Comparison of ENCODE assay signal across 10 cellular contexts in the genomic region with DNA sequence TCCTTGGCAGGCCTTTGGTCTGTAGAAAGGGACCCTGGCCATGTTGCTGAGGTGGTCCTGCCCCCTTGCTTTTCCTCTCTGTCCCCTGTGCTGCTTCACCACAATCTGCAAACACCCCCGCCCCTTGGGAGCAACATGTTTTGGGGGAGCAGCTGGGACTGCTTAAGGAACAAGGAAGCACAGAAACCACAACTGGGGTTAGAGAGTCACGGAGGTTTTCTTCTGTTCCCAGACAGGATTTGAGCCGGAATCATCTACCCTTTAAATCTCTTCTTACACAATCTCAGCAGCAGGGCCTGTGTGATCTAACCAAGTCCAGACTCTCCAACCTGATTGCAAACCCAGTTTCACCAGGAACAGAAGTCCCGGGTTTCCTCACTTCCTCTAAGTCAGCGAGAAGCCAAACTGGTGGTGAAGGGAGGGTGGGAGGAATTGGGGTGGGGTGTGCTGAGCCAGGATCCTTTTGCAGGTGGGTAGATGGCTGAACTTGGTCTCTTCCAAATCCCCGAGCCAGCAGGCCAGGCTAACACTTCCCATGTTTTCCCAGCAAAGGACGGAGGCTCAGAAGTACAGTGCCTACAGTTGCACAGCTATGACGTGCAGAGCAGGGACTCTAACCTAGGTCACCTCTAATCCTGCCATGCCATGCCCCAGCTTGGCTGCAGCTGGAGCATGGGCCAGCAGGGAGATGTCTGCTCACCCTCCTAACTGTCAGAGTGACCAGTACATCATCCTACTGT. TPM values are rescaled to one million over a fixed set of nuclear protein-coding genes. Genes with fewer than 3 reads are reported as not detected.
DNase-seq lines count a peak whose midpoint lies in the region; ATAC-seq and TF ChIP-seq lines count a peak whose summit lies in the region.
"Had no signal": no experiment of that assay in that cellular context is flagged by ENCODE, and none has a peak within 500 bp of the region (broad histone marks: within the 10 kb centered on the region; RNA-seq: fewer than 3 reads in every experiment).

No MANE protein-coding gene starts in this region.

- POLR2A ChIA-PET in WTC11 (lab: Charles Lee), result no interaction called here
- POLR2A ChIA-PET in CD8-positive, alpha-beta T cell (lab: Charles Lee), result no interaction called here

- H3K4me1 Mint-ChIP-seq in WTC11, result peaks cover 4% of the 10 kb centered on the region; the same call in 1 of the 2 replicates
- H3K4me1 Mint-ChIP-seq in CD8-positive, alpha-beta T cell (ENCODE audit: low read depth), result no peaks in the 10 kb centered on the region

- H3K27me3 ChIP-seq in sigmoid colon, result no peaks in the 10 kb centered on the region
- H3K27me3 ChIP-seq in CD8-positive, alpha-beta T cell (ENCODE audit: insufficient read depth, low read length), result no peaks in the 10 kb centered on the region

- no peak overlapping the region for H3K27ac Mint-ChIP-seq in WTC11
- H3K27ac Mint-ChIP-seq in CD8-positive, alpha-beta T cell, result no peak overlapping the region
- H3K27ac Mint-ChIP-seq: activated naive CD4-positive, alpha-beta T cell treated with anti-CD3 and anti-CD28 coated beads for 36 hours had no signal

- no peaks in the 10 kb centered on the region for H3K27me3 Mint-ChIP-seq in WTC11 (ENCODE audit: low read depth)
- H3K27me3 Mint-ChIP-seq in CD8-positive, alpha-beta T cell (ENCODE audit: low read depth), result peaks cover 6% of the 10 kb centered on the region

- H3K4me3 ChIP-seq in astrocyte of the spinal cord (ENCODE audit: low read depth, low read length) (no peak overlapping the region), sigmoid colon (no peak overlapping the region)
- no peak overlapping the region for H3K4me3 ChIP-seq in CD8-positive, alpha-beta T cell (ENCODE audit: low read depth, low read length)

- 53 to 74% methylated on average over 8 of the region's 8 CpGs for WGBS in sigmoid colon, 2 donors

- CTCF ChIA-PET in WTC11 (lab: Charles Lee), result no interaction called here
- CTCF ChIA-PET in CD8-positive, alpha-beta T cell (lab: Charles Lee), result no interaction called here

- no peaks in the 10 kb centered on the region for H3K36me3 ChIP-seq in sigmoid colon
- H3K36me3 ChIP-seq in CD8-positive, alpha-beta T cell (ENCODE audit: insufficient read depth, low read length), result no peaks in the 10 kb centered on the region

- ATAC-seq in left ventricle myocardium superior, result peak; percentile 74
- ATAC-seq in WTC11, result no peak
- no peak for ATAC-seq in CD8-positive, alpha-beta T cell

- no peak overlapping the region for H3K4me3 Mint-ChIP-seq in WTC11
- H3K4me3 Mint-ChIP-seq in CD8-positive, alpha-beta T cell, result no peak overlapping the region
- H3K4me3 Mint-ChIP-seq: activated naive CD4-positive, alpha-beta T cell treated with anti-CD3 and anti-CD28 coated beads for 36 hours had no signal

- H3K36me3 Mint-ChIP-seq in WTC11, result peaks cover 2% of the 10 kb centered on the region; the same call in 1 of the 2 replicates
- H3K36me3 Mint-ChIP-seq in CD8-positive, alpha-beta T cell, result no peaks in the 10 kb centered on the region

- peak in 1 of 4 donors; percentile 26 for TF ChIP-seq EP300 in sigmoid colon (IDR thresholded peaks at IDR 0.05)

- peak overlapping the region; percentile 76 to 96 (median 90) for H3K27ac ChIP-seq in sigmoid colon
- H3K27ac ChIP-seq in CD8-positive, alpha-beta T cell (ENCODE audit: low read depth, low read length), result no peak overlapping the region

- H3K9me3 ChIP-seq in sigmoid colon, result no peaks in the 10 kb centered on the region
- H3K9me3 ChIP-seq in CD8-positive, alpha-beta T cell (ENCODE audit: low read length), result no peaks in the 10 kb centered on the region

- peak; percentile 86 for DNase-seq in CD1c-positive myeloid dendritic cell (ENCODE audit: extremely low spot score)
- peak; percentile 54 for DNase-seq in astrocyte of the spinal cord (ENCODE audit: low read depth, low spot score)
- no peak for DNase-seq in left ventricle myocardium superior
- DNase-seq in sigmoid colon, result peak; percentile 84
- no peak for DNase-seq in KG1 (lab: John Stamatoyannopoulos, UW)
- DNase-seq in WTC11 (ENCODE audit: low spot score), result no peak
- DNase-seq in stimulated activated CD4-positive, alpha-beta T cell treated with anti-CD3 and anti-CD28 coated beads, Interleukin-12 subunit alpha, Interleukin-12 subunit beta, amount 100 ng/mL, for 4 hours, result no peak
- DNase-seq in CD8-positive, alpha-beta T cell, result no peak
- DNase-seq: activated naive CD4-positive, alpha-beta T cell treated with anti-CD3 and anti-CD28 coated beads for 36 hours; NCI-H748 treated with DMSO at 0.1 percent for 48 hours had no signal

- intact Hi-C loops in left ventricle myocardium superior (cut with micrococcal nuclease) (no loop called here), sigmoid colon (cut with DNase I) (no loop called here)
- intact Hi-C loops in CD8-positive, alpha-beta T cell (cut with DNase I, micrococcal nuclease), result no loop called here

- peaks cover 0 to 70% (median 56%) of the 10 kb centered on the region in 4 donors for H3K4me1 ChIP-seq in sigmoid colon
- H3K4me1 ChIP-seq in CD8-positive, alpha-beta T cell (ENCODE audit: insufficient read depth, low read length), result no peaks in the 10 kb centered on the region

- in situ Hi-C loops in astrocyte of the spinal cord (cut with HindIII; ENCODE audit: low sequenced_read_pairs), result no loop called here

- no peaks in the 10 kb centered on the region for H3K9me3 Mint-ChIP-seq in WTC11
- H3K9me3 Mint-ChIP-seq in CD8-positive, alpha-beta T cell, result no peaks in the 10 kb centered on the region
- H3K9me3 Mint-ChIP-seq: activated naive CD4-positive, alpha-beta T cell treated with anti-CD3 and anti-CD28 coated beads for 36 hours had no signal

- TF ChIP-seq CTCF in astrocyte of the spinal cord (IDR thresholded peaks at IDR 0.05; ENCODE audit: low read depth, low read length) (no peak), sigmoid colon (IDR thresholded peaks at IDR 0.05) (no peak), WTC11 (IDR thresholded peaks at IDR 0.05) (no peak)
- no peak for TF ChIP-seq CTCF in CD8-positive, alpha-beta T cell (IDR thresholded peaks at IDR 0.05)

- no peak for TF ChIP-seq POLR2A in sigmoid colon (IDR thresholded peaks at IDR 0.05)

TF ChIP-seq in WTC11, 78 proteins besides CTCF, POLR2A, EP300 and RAD21 (continues in another document):
- TF ChIP-seq, protein P1, sequence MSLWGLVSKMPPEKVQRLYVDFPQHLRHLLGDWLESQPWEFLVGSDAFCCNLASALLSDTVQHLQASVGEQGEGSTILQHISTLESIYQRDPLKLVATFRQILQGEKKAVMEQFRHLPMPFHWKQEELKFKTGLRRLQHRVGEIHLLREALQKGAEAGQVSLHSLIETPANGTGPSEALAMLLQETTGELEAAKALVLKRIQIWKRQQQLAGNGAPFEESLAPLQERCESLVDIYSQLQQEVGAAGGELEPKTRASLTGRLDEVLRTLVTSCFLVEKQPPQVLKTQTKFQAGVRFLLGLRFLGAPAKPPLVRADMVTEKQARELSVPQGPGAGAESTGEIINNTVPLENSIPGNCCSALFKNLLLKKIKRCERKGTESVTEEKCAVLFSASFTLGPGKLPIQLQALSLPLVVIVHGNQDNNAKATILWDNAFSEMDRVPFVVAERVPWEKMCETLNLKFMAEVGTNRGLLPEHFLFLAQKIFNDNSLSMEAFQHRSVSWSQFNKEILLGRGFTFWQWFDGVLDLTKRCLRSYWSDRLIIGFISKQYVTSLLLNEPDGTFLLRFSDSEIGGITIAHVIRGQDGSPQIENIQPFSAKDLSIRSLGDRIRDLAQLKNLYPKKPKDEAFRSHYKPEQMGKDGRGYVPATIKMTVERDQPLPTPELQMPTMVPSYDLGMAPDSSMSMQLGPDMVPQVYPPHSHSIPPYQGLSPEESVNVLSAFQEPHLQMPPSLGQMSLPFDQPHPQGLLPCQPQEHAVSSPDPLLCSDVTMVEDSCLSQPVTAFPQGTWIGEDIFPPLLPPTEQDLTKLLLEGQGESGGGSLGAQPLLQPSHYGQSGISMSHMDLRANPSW (CRISPR knock-in tag; conservative IDR thresholded peaks at IDR 0.05; ENCODE audit: low read depth), result no peak
- no peak for TF ChIP-seq MXD4 (CRISPR knock-in tag; IDR thresholded peaks at IDR 0.05; ENCODE audit: borderline replicate concordance)
- no peak for TF ChIP-seq OVOL2 (CRISPR knock-in tag; IDR thresholded peaks at IDR 0.05; ENCODE audit: borderline replicate concordance)
- TF ChIP-seq FOXP1 (CRISPR knock-in tag; IDR thresholded peaks at IDR 0.05; ENCODE audit: borderline replicate concordance), result no peak
- no peak for TF ChIP-seq HMGA2 (CRISPR knock-in tag; IDR thresholded peaks at IDR 0.05)
- TF ChIP-seq PRRX2 (CRISPR knock-in tag; IDR thresholded peaks at IDR 0.05), result no peak
- TF ChIP-seq EMX1 (CRISPR knock-in tag; IDR thresholded peaks at IDR 0.05), result no peak
- TF ChIP-seq NFYB (CRISPR knock-in tag; conservative IDR thresholded peaks at IDR 0.05; ENCODE audit: low read depth), result no peak
- TF ChIP-seq, protein P2, sequence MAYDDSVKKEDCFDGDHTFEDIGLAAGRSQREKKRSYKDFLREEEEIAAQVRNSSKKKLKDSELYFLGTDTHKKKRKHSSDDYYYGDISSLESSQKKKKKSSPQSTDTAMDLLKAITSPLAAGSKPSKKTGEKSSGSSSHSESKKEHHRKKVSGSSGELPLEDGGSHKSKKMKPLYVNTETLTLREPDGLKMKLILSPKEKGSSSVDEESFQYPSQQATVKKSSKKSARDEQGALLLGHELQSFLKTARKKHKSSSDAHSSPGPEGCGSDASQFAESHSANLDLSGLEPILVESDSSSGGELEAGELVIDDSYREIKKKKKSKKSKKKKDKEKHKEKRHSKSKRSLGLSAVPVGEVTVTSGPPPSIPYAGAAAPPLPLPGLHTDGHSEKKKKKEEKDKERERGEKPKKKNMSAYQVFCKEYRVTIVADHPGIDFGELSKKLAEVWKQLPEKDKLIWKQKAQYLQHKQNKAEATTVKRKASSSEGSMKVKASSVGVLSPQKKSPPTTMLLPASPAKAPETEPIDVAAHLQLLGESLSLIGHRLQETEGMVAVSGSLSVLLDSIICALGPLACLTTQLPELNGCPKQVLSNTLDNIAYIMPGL (CRISPR knock-in tag; IDR thresholded peaks at IDR 0.05), result no peak
- TF ChIP-seq ZBTB21 (CRISPR knock-in tag; IDR thresholded peaks at IDR 0.05; ENCODE audit: borderline replicate concordance), result no peak
- TF ChIP-seq MYBL2 (CRISPR knock-in tag; IDR thresholded peaks at IDR 0.05), result no peak

RNA-seq across cellular contexts. Expression of a gene that starts 25.0 kb away (rescaled TPM):
- total RNA-seq in left ventricle myocardium superior, result 5.0 TPM
- 10 to 100 TPM; 19.3 to 45.7 (median 20.9) TPM for total RNA-seq in sigmoid colon
- polyA plus RNA-seq in sigmoid colon, result 1 to 10 TPM; 3.6 to 9.2 (median 3.9) TPM
- total RNA-seq in WTC11 (2021), result 52.2 to 64.1 TPM (median 57.4 TPM) in 3 replicates
- total RNA-seq in CD8-positive, alpha-beta T cell, result under 1 TPM; 0.03 to 0.08 TPM

Comparison
In these comparisons a context has a peak if more than half of its experiments do, and no peak if none do; other contexts are left out.
1. DNase-seq: peak in CD1c-positive myeloid dendritic cell (single experiment), astrocyte of the spinal cord (single experiment) and sigmoid colon (single experiment); none in left ventricle myocardium superior (single experiment), KG1 (single experiment), WTC11 (single experiment), stimulated activated CD4-positive, alpha-beta T cell treated with anti-CD3 and anti-CD28 coated beads, Interleukin-12 subunit alpha, Interleukin-12 subunit beta, amount 100 ng/mL, for 4 hours (single experiment) and CD8-positive, alpha-beta T cell (0 of 7).